Comparison of ENCODE assay signal across 8 cellular contexts in the genomic region with DNA sequence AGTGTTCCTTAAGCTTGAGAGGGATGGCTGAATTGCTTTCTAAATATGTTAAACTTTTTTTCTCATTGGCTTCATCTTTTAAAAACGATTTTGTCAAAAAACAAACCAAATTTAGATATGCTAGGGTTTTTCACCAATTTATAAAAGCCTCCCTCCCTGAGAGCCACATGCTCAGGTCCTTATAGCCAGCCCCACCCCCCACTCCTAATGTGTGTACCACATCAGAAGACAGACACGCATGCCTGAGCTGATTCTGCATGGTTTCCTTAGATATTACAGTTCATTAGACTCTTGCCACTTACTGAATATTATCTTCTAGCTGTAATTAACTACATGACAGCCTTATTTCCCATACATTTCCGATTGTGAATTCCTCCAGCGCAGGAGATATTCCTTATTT. TPM values are rescaled to one million over a fixed set of nuclear protein-coding genes. Genes with fewer than 3 reads are reported as not detected.
DNase-seq lines count a peak whose midpoint lies in the region; ATAC-seq, FAIRE-seq and TF ChIP-seq lines count a peak whose summit lies in the region.

No MANE protein-coding gene starts in this region.

- peak; percentile 8 for TF ChIP-seq POLR2A in prostate gland (IDR thresholded peaks at IDR 0.05)

- FAIRE-seq in urothelium cell line (lab: Jason Lieb, UNC), result no peak

- no peaks in the 10 kb centered on the region for H3K27me3 Mint-ChIP-seq in activated CD4-positive, alpha-beta T cell treated with anti-CD3 and anti-CD28 coated beads for 36 hours

- H3K27ac ChIP-seq in AG04450 (ENCODE audit: low read depth, low read length), result no peak overlapping the region
- H3K27ac ChIP-seq in prostate gland, result peak overlapping the region; percentile 87 to 97

- POLR2A ChIA-PET in AG04450 (lab: Yijun Ruan, JAX), result interaction anchor here (0.7 kb wide), 1 partner anchor 23 kb away, joined by 4 read pairs; no protein-coding TSS in a partner anchor
- POLR2A ChIA-PET in activated CD4-positive, alpha-beta T cell treated with anti-CD3 and anti-CD28 coated beads for 36 hours (lab: Charles Lee), result interaction anchor here (0.5 to 1.2 kb wide), 4 partner anchors 10 to 159 kb away, joined by 3 to 6 read pairs (median 4); no protein-coding TSS in a partner anchor

- H3K27ac Mint-ChIP-seq in activated CD4-positive, alpha-beta T cell treated with anti-CD3 and anti-CD28 coated beads for 36 hours, result peak overlapping the region; percentile 95

- peaks cover 2% of the 10 kb centered on the region for H3K4me1 ChIP-seq in prostate gland (replicated peaks)

- TF ChIP-seq CTCF in AG04450 (IDR thresholded peaks at IDR 0.05; ENCODE audit: low read depth, low read length), result no peak
- TF ChIP-seq CTCF in epithelial cell of esophagus (IDR thresholded peaks at IDR 0.05; ENCODE audit: insufficient read depth, low read depth, low read length, missing control alignments), result no peak
- TF ChIP-seq CTCF in prostate gland (IDR thresholded peaks at IDR 0.05), result no peak

- ATAC-seq in activated CD4-positive, alpha-beta T cell treated with anti-CD3 and anti-CD28 coated beads for 36 hours, result no peak
- ATAC-seq in HG02870 (IDR thresholded peaks at IDR 0.05; ENCODE audit: unreplicated experiment), result no peak

- H3K36me3 ChIP-seq in prostate gland, result no peaks in the 10 kb centered on the region

- H3K27me3 ChIP-seq in AG04450 (ENCODE audit: control insufficient read depth, insufficient read depth, low read length) (no peaks in the 10 kb centered on the region), prostate gland (replicated peaks; ENCODE audit: insufficient read depth) (no peaks in the 10 kb centered on the region)

- 38% methylated on average over 4 of the region's 4 CpGs for WGBS in prostate gland

- H3K4me3 ChIP-seq in AG04450 (ENCODE audit: low read depth, low read length), result peak overlapping the region; percentile 74
- peak overlapping the region; percentile 79 for H3K4me3 ChIP-seq in epithelial cell of esophagus (ENCODE audit: low read length)
- H3K4me3 ChIP-seq in prostate gland, result peak overlapping the region; percentile 64 to 95

- intact Hi-C loops in activated CD4-positive, alpha-beta T cell treated with anti-CD3 and anti-CD28 coated beads for 36 hours (cut with DNase I, micrococcal nuclease), result loop anchor here in 1 of 2 experiments (5.0 kb wide), 1 partner anchor 72 kb away; no protein-coding TSS in a partner anchor
- intact Hi-C loops in prostate gland (cut with DNase I), result loop anchor here (10.0 kb wide), 1 partner anchor 264 kb away; no protein-coding TSS in a partner anchor

- CTCF ChIA-PET in AG04450 (lab: Charles Lee), result interaction anchor here (1.1 to 1.5 kb wide), 3 partner anchors 136 to 426 kb away, joined by 3 to 4 read pairs (median 4); no protein-coding TSS in a partner anchor
- CTCF ChIA-PET in activated CD4-positive, alpha-beta T cell treated with anti-CD3 and anti-CD28 coated beads for 36 hours (lab: Charles Lee), result interaction anchor here (0.7 to 1.6 kb wide), 5 partner anchors 9 to 182 kb away, joined by 3 to 10 read pairs (median 3); no protein-coding TSS in a partner anchor

- H3K9me3 ChIP-seq in AG04450 (ENCODE audit: control insufficient read depth, insufficient read depth, low read length) (no peaks in the 10 kb centered on the region; the same call in 1 of the 2 replicates), prostate gland (no peaks in the 10 kb centered on the region)

- peak overlapping the region; percentile 91 for H3K4me3 Mint-ChIP-seq in activated CD4-positive, alpha-beta T cell treated with anti-CD3 and anti-CD28 coated beads for 36 hours

- DNase-seq in AG04450 (ENCODE audit: low read depth, low spot score), result no peak
- DNase-seq in HUDEP-2 (lab: John Stamatoyannopoulos, UW; ENCODE audit: unreplicated experiment in 76 of 76), result peak in 47 of 76 experiments; percentile 5 to 67 (median 41)
- DNase-seq in activated CD4-positive, alpha-beta T cell treated with anti-CD3 and anti-CD28 coated beads for 36 hours, result peak; percentile 78
- DNase-seq in epithelial cell of esophagus (ENCODE audit: low read depth), result peak; percentile 64
- no peak for DNase-seq in prostate gland (ENCODE audit: low spot score)
- no peak for DNase-seq in NCI-H1105 treated with DMSO at 0.1 percent for 48 hours (lab: John Stamatoyannopoulos, UW)
- no peak for DNase-seq in urothelium cell line (ENCODE audit: low spot score)

- H3K9me3 Mint-ChIP-seq in activated CD4-positive, alpha-beta T cell treated with anti-CD3 and anti-CD28 coated beads for 36 hours (ENCODE audit: low read depth), result no peaks in the 10 kb centered on the region

- peaks cover 16% of the 10 kb centered on the region for H3K36me3 Mint-ChIP-seq in activated CD4-positive, alpha-beta T cell treated with anti-CD3 and anti-CD28 coated beads for 36 hours (ENCODE audit: low read depth)

- peaks cover 71% of the 10 kb centered on the region for H3K4me1 Mint-ChIP-seq in activated CD4-positive, alpha-beta T cell treated with anti-CD3 and anti-CD28 coated beads for 36 hours

RNA-seq across cellular contexts. Expression of a gene that starts 2.0 kb away (rescaled TPM):
- 47.7 and 56.8 TPM in 2 replicates for polyA plus RNA-seq in AG04450 (2011; rRNA removed)
- 44.8 and 49.1 TPM in 2 replicates for polyA minus RNA-seq in AG04450 (2011; rRNA and poly(A)+ RNA removed)
- total RNA-seq in activated CD4-positive, alpha-beta T cell treated with anti-CD3 and anti-CD28 coated beads for 36 hours, result 10 to 100 TPM; 72.7 to 76.7 TPM
- 100 to 1,000 TPM in 1 of 2 donors, 10 to 100 TPM in 1; 39.0 to 105 TPM for total RNA-seq in prostate gland

Comparison
In these comparisons a context has a peak if more than half of its experiments do, and no peak if none do; other contexts are left out.
1. DNase-seq: peak in HUDEP-2 (47 of 76), activated CD4-positive, alpha-beta T cell treated with anti-CD3 and anti-CD28 coated beads for 36 hours (single experiment) and epithelial cell of esophagus (single experiment); none in AG04450 (single experiment), prostate gland (single experiment), NCI-H1105 treated with DMSO at 0.1 percent for 48 hours (single experiment) and urothelium cell line (single experiment).
2. Peak in every context shown above with its lines, with median percentiles within 50 percentile points of each other: H3K4me3 ChIP-seq.